In the genomic region with DNA sequence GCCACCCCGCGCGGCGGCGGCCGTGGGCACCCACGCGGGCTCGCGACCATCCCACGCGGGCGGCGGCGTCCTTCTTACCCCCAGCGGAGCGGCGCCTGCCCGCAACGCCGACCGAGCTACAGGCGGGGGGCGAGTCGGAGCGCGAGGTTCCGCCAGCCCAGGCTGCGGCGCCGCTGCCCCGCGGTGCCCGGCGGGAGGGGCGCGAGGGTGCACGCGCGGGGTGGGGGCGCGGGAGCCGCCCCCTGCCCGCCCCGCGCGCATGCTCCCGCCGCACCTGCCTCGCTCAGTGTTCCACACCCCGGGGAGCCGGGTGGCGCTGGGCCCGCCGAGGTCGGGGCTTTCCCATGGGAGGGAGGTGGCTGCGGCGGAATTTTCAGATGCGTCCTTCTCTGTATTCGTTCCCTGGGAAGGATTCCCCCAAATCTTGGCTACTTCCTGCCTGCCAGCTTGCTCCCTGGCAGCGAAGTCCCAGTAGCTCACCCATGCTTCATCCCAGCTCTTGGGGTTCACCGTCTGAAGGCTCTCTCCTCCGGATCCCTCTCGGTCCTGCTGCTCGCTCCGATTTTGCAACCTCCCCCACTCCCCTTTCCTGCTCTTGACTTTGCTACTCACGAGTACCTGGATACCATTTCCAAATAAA, we compare ENCODE assay signal across 8 cellular contexts. TPM values are rescaled to one million over a fixed set of nuclear protein-coding genes. Genes with fewer than 3 reads are reported as not detected.
DNase-seq lines count a peak whose midpoint lies in the region; ATAC-seq and TF ChIP-seq lines count a peak whose summit lies in the region.

A gene (minus strand): TSS at position 189 of the 640 bp plus-strand sequence. CDS start 103,286 bp downstream, outside the sequence.

- 4% methylated on average over 18 of the region's 67 CpGs for WGBS in suprapubic skin

- H3K9me3 ChIP-seq in lower lobe of right lung = no peaks in the 10 kb centered on the region
- H3K9me3 ChIP-seq in suprapubic skin = no peaks in the 10 kb centered on the region

- TF ChIP-seq CTCF in LNCaP clone FGC (IDR thresholded peaks at IDR 0.05; ENCODE audit: control insufficient read depth, extremely low read depth, insufficient read depth) = no peak
- no peak for TF ChIP-seq CTCF in lower lobe of right lung (IDR thresholded peaks at IDR 0.05)
- TF ChIP-seq CTCF in suprapubic skin (IDR thresholded peaks at IDR 0.05) = no peak

- TF ChIP-seq POLR2A in suprapubic skin (IDR thresholded peaks at IDR 0.05) = no peak

- TF ChIP-seq EP300 in suprapubic skin (IDR thresholded peaks at IDR 0.05) = no peak

- H3K36me3 ChIP-seq in lower lobe of right lung (no peaks in the 10 kb centered on the region), suprapubic skin (no peaks in the 10 kb centered on the region)

- H3K27ac ChIP-seq in cingulate gyrus (ENCODE audit: low read depth, low read length) = peak within 1 kb of the TSS; percentile 70
- peak within 1 kb of the TSS; percentile 93 for H3K27ac ChIP-seq in lower lobe of right lung
- H3K27ac ChIP-seq in suprapubic skin = peak within 1 kb of the TSS; percentile 84

- peak; percentile 14 for DNase-seq in SKM-1 treated with dmso at 0.1 percent for 144 hours (lab: John Stamatoyannopoulos, UW; ENCODE audit: unreplicated experiment)
- DNase-seq in SKM-1 (lab: John Stamatoyannopoulos, UW; ENCODE audit: unreplicated experiment) = no peak
- no peak for DNase-seq in LNCaP clone FGC (ENCODE audit: low read depth)
- DNase-seq in lower lobe of right lung = peak; percentile 74
- DNase-seq in suprapubic skin (ENCODE audit: low spot score in 2 of 2) = peak in 1 of 2 donors; percentile 73
- DNase-seq in stimulated activated naive CD4-positive, alpha-beta T cell (lab: John Stamatoyannopoulos, UW) = no peak

- intact Hi-C loops in lower lobe of right lung (cut with DNase I) = no loop called here

- H3K27me3 ChIP-seq in lower lobe of right lung (ENCODE audit: low read depth) (no peaks in the 10 kb centered on the region), suprapubic skin (no peaks in the 10 kb centered on the region)

- ATAC-seq in GM21717 (IDR thresholded peaks at IDR 0.05; ENCODE audit: unreplicated experiment) = peak; percentile 70
- ATAC-seq in lower lobe of right lung = peak; percentile 85 to 89

- H3K4me3 ChIP-seq in LNCaP clone FGC (ENCODE audit: low read depth, low read length) = peak within 1 kb of the TSS; percentile 34
- peak within 1 kb of the TSS; percentile 89 for H3K4me3 ChIP-seq in lower lobe of right lung
- peak within 1 kb of the TSS; percentile 71 for H3K4me3 ChIP-seq in suprapubic skin

- peaks cover 14% of the 10 kb centered on the region for H3K4me1 ChIP-seq in lower lobe of right lung
- peaks cover 22% of the 10 kb centered on the region for H3K4me1 ChIP-seq in suprapubic skin

RNA-seq across cellular contexts. Expression of the gene that starts here (rescaled TPM):
- total RNA-seq in lower lobe of right lung (16.9 TPM), suprapubic skin (10 to 100 TPM; 11.9 to 29.9 (median 14.4) TPM)

Comparison
In these comparisons a context has a peak if more than half of its experiments do, and no peak if none do; other contexts are left out.
1. DNase-seq: peak in SKM-1 treated with dmso at 0.1 percent for 144 hours (single experiment) and lower lobe of right lung (single experiment); none in SKM-1 (single experiment), LNCaP clone FGC (single experiment) and stimulated activated naive CD4-positive, alpha-beta T cell (0 of 6).
2. H3K4me3 ChIP-seq: peak in every context shown above with its lines; median percentile 89 in lower lobe of right lung; 71 in suprapubic skin; 34 in LNCaP clone FGC.
3. Peak in every context shown above with its lines, with median percentiles within 50 percentile points of each other: H3K27ac ChIP-seq.